ENCODE assay signal across 9 cellular contexts in the genomic region with DNA sequence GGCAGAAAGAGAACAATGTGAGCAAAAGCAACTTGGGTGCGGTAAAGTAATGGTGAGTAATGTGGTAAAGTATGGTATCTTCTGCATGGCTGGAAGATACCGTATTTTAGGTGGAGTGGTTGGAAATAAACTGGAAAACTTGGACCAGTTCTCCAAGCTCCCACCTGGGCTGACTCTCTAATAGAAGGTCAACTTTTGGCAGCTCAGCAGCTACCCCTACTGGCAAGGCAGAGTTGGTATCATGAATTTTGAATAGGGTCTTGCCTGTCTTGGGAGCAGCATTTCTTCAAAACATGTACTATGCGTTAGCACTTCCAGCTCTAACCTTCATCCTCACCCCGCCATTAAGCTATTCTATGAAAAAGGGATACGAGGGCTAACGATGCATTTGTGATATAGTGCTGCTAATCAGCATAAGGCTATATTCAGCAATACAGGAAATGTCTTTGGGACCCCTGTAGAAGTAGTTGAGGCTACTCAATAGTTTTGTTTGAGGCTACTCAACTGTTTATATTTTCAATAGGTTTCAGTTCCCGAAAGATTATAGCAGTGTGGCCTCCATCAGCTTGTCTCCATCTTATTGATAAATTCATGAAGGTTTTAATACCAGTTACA.
DNase-seq lines count a peak whose midpoint lies in the region; ATAC-seq and TF ChIP-seq lines count a peak whose summit lies in the region.
"Had no signal": no experiment of that assay in that cellular context is flagged by ENCODE, and none has a peak within 500 bp of the region (broad histone marks: within the 10 kb centered on the region; RNA-seq: fewer than 3 reads in every experiment).

No MANE protein-coding gene starts in this region.

- H3K27ac Mint-ChIP-seq in nephron, result no peak overlapping the region
- H3K27ac Mint-ChIP-seq: naive B cell had no signal

- H3K9me3 Mint-ChIP-seq in nephron, result no peaks in the 10 kb centered on the region

- no peaks in the 10 kb centered on the region for H3K36me3 Mint-ChIP-seq in nephron (ENCODE audit: low read depth)
- H3K36me3 Mint-ChIP-seq: naive B cell had no signal

- ATAC-seq in esophagus mucosa (peak; percentile 57), HG02938 (IDR thresholded peaks at IDR 0.05; ENCODE audit: unreplicated experiment) (no peak)

- H3K4me1 Mint-ChIP-seq in nephron, result no peaks in the 10 kb centered on the region
- H3K4me1 Mint-ChIP-seq: naive B cell had no signal

- H3K27me3 Mint-ChIP-seq in nephron (ENCODE audit: low read depth), result no peaks in the 10 kb centered on the region

- DNase-seq in COLO829 (ENCODE audit: low spot score) (peak; percentile 80), GM19238 (ENCODE audit: insufficient read length, low spot score) (peak; percentile 19), Kasumi-1 (lab: John Stamatoyannopoulos, UW) (peak; percentile 52 to 66), RPMI7951 (ENCODE audit: low read depth) (peak; percentile 56), T1000 (lab: John Stamatoyannopoulos, UW) (no peak)
- DNase-seq: naive B cell had no signal

- peak; percentile 35 to 63 (median 57) for TF ChIP-seq CTCF in nephron (IDR thresholded peaks at IDR 0.05; ENCODE audit: unreplicated experiment in 3 of 3)

- H3K4me3 Mint-ChIP-seq in nephron, result no peak overlapping the region
- H3K4me3 Mint-ChIP-seq: naive B cell had no signal
